ENCODE assay signal across 7 cellular contexts in genomic region chr7:144365523-144365922, GRCh38. TPM values are rescaled to one million over a fixed set of nuclear protein-coding genes. Genes with fewer than 3 reads are reported as not detected.
"Had no signal": no experiment of that assay in that cellular context is flagged by ENCODE, and none has a peak within 500 bp of the region (broad histone marks: within the 10 kb centered on the region; RNA-seq: fewer than 3 reads in every experiment).

No MANE protein-coding gene starts in this region.

RNA-seq across cellular contexts. Expression of gene ARHGEF5, which starts 10.3 kb away (rescaled TPM):
- total RNA-seq: SK-MEL-5 had no signal

RNA-seq across cellular contexts. Expression of gene NOBOX, which starts 38.0 kb away (rescaled TPM):
- total RNA-seq: HT1080, LHCN-M2, NCI-H460, PC-9, SK-MEL-5 had no signal
- polyA plus RNA-seq: IgD-negative memory B cell, SK-N-SH had no signal

RNA-seq across cellular contexts. Expression of gene OR2A1, which starts 53.3 kb away (rescaled TPM):
- total RNA-seq: HT1080, LHCN-M2, NCI-H460, PC-9, SK-MEL-5 had no signal
- polyA plus RNA-seq: IgD-negative memory B cell, SK-N-SH had no signal
